Comparison of ENCODE assay signal across 9 cellular contexts in genomic region chr17:7885357-7886226, GRCh38. TPM values are rescaled to one million over a fixed set of nuclear protein-coding genes. Genes with fewer than 3 reads are reported as not detected.
DNase-seq lines count a peak whose midpoint lies in the region; ATAC-seq and TF ChIP-seq lines count a peak whose summit lies in the region.
"Had no signal": no experiment of that assay in that cellular context is flagged by ENCODE, and none has a peak within 500 bp of the region (broad histone marks: within the 10 kb centered on the region; RNA-seq: fewer than 3 reads in every experiment).

No MANE protein-coding gene starts in this region.

- H3K4me3 ChIP-seq in SJCRH30 (peak overlapping the region; percentile 73), right atrium auricular region (peak overlapping the region; percentile 82 to 87), sigmoid colon (peak overlapping the region; percentile 68 to 94 (median 89))

- no peak overlapping the region for H3K4me3 Mint-ChIP-seq in activated naive CD8-positive, alpha-beta T cell treated with anti-CD3 and anti-CD28 coated beads, Interleukin-2, amount 50 U/mL, for 24 hours

- TF ChIP-seq CTCF in right atrium auricular region (IDR thresholded peaks at IDR 0.05) (no peak), sigmoid colon (IDR thresholded peaks at IDR 0.05) (no peak)

- H3K4me1 Mint-ChIP-seq in activated naive CD8-positive, alpha-beta T cell treated with anti-CD3 and anti-CD28 coated beads, Interleukin-2, amount 50 U/mL, for 24 hours, result peaks cover 10% of the 10 kb centered on the region

- H3K27me3 ChIP-seq in SJCRH30 (no peaks in the 10 kb centered on the region), right atrium auricular region (no peaks in the 10 kb centered on the region), sigmoid colon (no peaks in the 10 kb centered on the region)

- DNase-seq in EH (ENCODE audit: low read depth), result peak; percentile 61
- peak; percentile 96 to 97 for DNase-seq in SJCRH30
- DNase-seq in activated naive CD8-positive, alpha-beta T cell treated with anti-CD3 and anti-CD28 coated beads, Interleukin-2, amount 50 U/mL, for 24 hours, result peak; percentile 63
- DNase-seq in right atrium auricular region (ENCODE audit: low spot score), result peak; percentile 62
- peak; percentile 80 for DNase-seq in sigmoid colon

- peaks cover 14% of the 10 kb centered on the region for H3K36me3 ChIP-seq in SJCRH30
- no peaks in the 10 kb centered on the region for H3K36me3 ChIP-seq in right atrium auricular region
- H3K36me3 ChIP-seq in sigmoid colon, result peaks cover 0 to 8% (median under 1%) of the 10 kb centered on the region in 4 donors

- peak in 1 of 4 donors; percentile 1 for TF ChIP-seq EP300 in sigmoid colon (IDR thresholded peaks at IDR 0.05)

- 1% methylated on average over 65 of the region's 65 CpGs for WGBS in sigmoid colon, 2 donors

- no peaks in the 10 kb centered on the region for H3K9me3 ChIP-seq in SJCRH30 (replicated peaks)
- no peaks in the 10 kb centered on the region for H3K9me3 ChIP-seq in right atrium auricular region
- no peaks in the 10 kb centered on the region for H3K9me3 ChIP-seq in sigmoid colon

- peaks cover 15% of the 10 kb centered on the region for H3K36me3 Mint-ChIP-seq in activated naive CD8-positive, alpha-beta T cell treated with anti-CD3 and anti-CD28 coated beads, Interleukin-2, amount 50 U/mL, for 24 hours (ENCODE audit: low read depth)
- H3K36me3 Mint-ChIP-seq: activated naive CD8-positive, alpha-beta T cell had no signal

- H3K27me3 Mint-ChIP-seq in activated naive CD8-positive, alpha-beta T cell treated with anti-CD3 and anti-CD28 coated beads, Interleukin-2, amount 50 U/mL, for 24 hours, result no peaks in the 10 kb centered on the region
- H3K27me3 Mint-ChIP-seq: activated naive CD8-positive, alpha-beta T cell had no signal

- H3K4me1 ChIP-seq in SJCRH30, result peaks cover 19% of the 10 kb centered on the region
- H3K4me1 ChIP-seq in right atrium auricular region, result peaks cover 0 to 57% of the 10 kb centered on the region in 2 donors
- peaks cover 0 to 80% (median 72%) of the 10 kb centered on the region in 4 donors for H3K4me1 ChIP-seq in sigmoid colon

- H3K27ac Mint-ChIP-seq in activated naive CD8-positive, alpha-beta T cell treated with anti-CD3 and anti-CD28 coated beads, Interleukin-2, amount 50 U/mL, for 24 hours, result no peak overlapping the region

- no peaks in the 10 kb centered on the region for H3K9me3 Mint-ChIP-seq in activated naive CD8-positive, alpha-beta T cell treated with anti-CD3 and anti-CD28 coated beads, Interleukin-2, amount 50 U/mL, for 24 hours

- peak overlapping the region; percentile 99 for H3K27ac ChIP-seq in SJCRH30
- peak overlapping the region; percentile 88 to 90 for H3K27ac ChIP-seq in right atrium auricular region
- H3K27ac ChIP-seq in sigmoid colon, result peak overlapping the region; percentile 93 to 98 (median 95)

- ATAC-seq in HG03521 (IDR thresholded peaks at IDR 0.05; ENCODE audit: unreplicated experiment) (peak; percentile 19), GM21360 (IDR thresholded peaks at IDR 0.05; ENCODE audit: unreplicated experiment) (no peak), GM19023 (IDR thresholded peaks at IDR 0.05; ENCODE audit: unreplicated experiment) (no peak)
- ATAC-seq in activated naive CD8-positive, alpha-beta T cell treated with anti-CD3 and anti-CD28 coated beads, Interleukin-2, amount 50 U/mL, for 24 hours, result peak; percentile 16

- intact Hi-C loops in sigmoid colon (cut with DNase I), result loop anchor here (2.0 kb wide), 1 partner anchor 29 kb away; no protein-coding TSS in a partner anchor

- TF ChIP-seq POLR2A in sigmoid colon (IDR thresholded peaks at IDR 0.05), result no peak

RNA-seq across cellular contexts. Expression of gene CHD3, which starts 3.0 kb away (rescaled TPM):
- 101 and 109 TPM in 2 replicates for total RNA-seq in SJCRH30 (2014; rRNA removed; shearing (Covaris generic))
- 10 to 100 TPM; 17.6 to 44.7 TPM for total RNA-seq in right atrium auricular region
- 100 to 1,000 TPM in 3 of 4 donors, 10 to 100 TPM in 1; 97.2 to 147 (median 117) TPM for total RNA-seq in sigmoid colon
- polyA plus RNA-seq in sigmoid colon, result 10 to 100 TPM; 33.8 to 88.9 (median 47.4) TPM

RNA-seq across cellular contexts. Expression of gene CYB5D1, which starts 27.8 kb away (rescaled TPM):
- total RNA-seq in SJCRH30 (2014; rRNA removed; shearing (Covaris generic)), result 3.5 and 5.3 TPM in 2 replicates
- total RNA-seq in right atrium auricular region (1 to 10 TPM; 5.1 to 6.8 TPM), sigmoid colon (10 to 100 TPM in 2 of 4 donors, 1 to 10 TPM in 2; 7.1 to 14.4 (median 10.7) TPM)
- polyA plus RNA-seq in sigmoid colon, result 1 to 10 TPM; 4.2 to 8.6 (median 4.6) TPM

RNA-seq across cellular contexts. Expression of gene NAA38, which starts 28.2 kb away (rescaled TPM):
- total RNA-seq in SJCRH30 (2014; rRNA removed; shearing (Covaris generic)), result 30.4 and 45.3 TPM in 2 replicates
- 10 to 100 TPM; 77.1 to 85.0 TPM for total RNA-seq in right atrium auricular region
- 100 to 1,000 TPM in 3 of 4 donors, 10 to 100 TPM in 1; 92.4 to 206 (median 106) TPM for total RNA-seq in sigmoid colon
- 100 to 1,000 TPM in 2 of 3 donors, 10 to 100 TPM in 1; 99.4 to 148 (median 138) TPM for polyA plus RNA-seq in sigmoid colon

RNA-seq across cellular contexts. Expression of gene RNF227, which starts 30.5 kb away (rescaled TPM):
- total RNA-seq in SJCRH30 (2014; rRNA removed; shearing (Covaris generic)), result 6.6 and 7.1 TPM in 2 replicates
- 1 to 10 TPM; 1.6 to 5.8 TPM for total RNA-seq in right atrium auricular region
- total RNA-seq in sigmoid colon, result 1 to 10 TPM; 3.2 to 4.5 (median 4.2) TPM
- polyA plus RNA-seq in sigmoid colon, result 1 to 10 TPM in 2 of 3 donors, under 1 TPM in 1; 0.69 to 3.6 (median 1.8) TPM

RNA-seq across cellular contexts. Expression of gene TMEM88, which starts 30.7 kb away (rescaled TPM):
- total RNA-seq in SJCRH30 (2014; rRNA removed; shearing (Covaris generic)), result 0.36 and 0.63 TPM in 2 replicates
- total RNA-seq in right atrium auricular region (10 to 100 TPM; 42.5 to 53.2 TPM), sigmoid colon (10 to 100 TPM in 3 of 4 donors, 1 to 10 TPM in 1; 6.8 to 19.9 (median 10.5) TPM)
- polyA plus RNA-seq in sigmoid colon, result 10 to 100 TPM in 1 of 3 donors, 1 to 10 TPM in 2; 2.4 to 11.4 (median 9.0) TPM

Comparison
In these comparisons a context has a peak if more than half of its experiments do, and no peak if none do; other contexts are left out.
1. ATAC-seq: peak in HG03521 (single experiment) and activated naive CD8-positive, alpha-beta T cell treated with anti-CD3 and anti-CD28 coated beads, Interleukin-2, amount 50 U/mL, for 24 hours (single experiment); none in GM21360 (single experiment) and GM19023 (single experiment).
2. Peak in every context shown above with its lines, with median percentiles within 50 percentile points of each other: DNase-seq, H3K27ac ChIP-seq and H3K4me3 ChIP-seq.